Comparison of ENCODE assay signal across 10 cellular contexts in genomic region chr5:75574791-75575190, GRCh38. TPM values are rescaled to one million over a fixed set of nuclear protein-coding genes. Genes with fewer than 3 reads are reported as not detected.
DNase-seq lines count a peak whose midpoint lies in the region; ATAC-seq and TF ChIP-seq lines count a peak whose summit lies in the region.
"Had no signal": no experiment of that assay in that cellular context is flagged by ENCODE, and none has a peak within 500 bp of the region (broad histone marks: within the 10 kb centered on the region; RNA-seq: fewer than 3 reads in every experiment).

No MANE protein-coding gene starts in this region.

- DNase-seq in activated T-cell treated with anti-CD3 and anti-CD28 coated beads, Interleukin-2, amount 50 U/mL, for 4 hours: no peak
- DNase-seq in activated T-cell treated with anti-CD3 and anti-CD28 coated beads, Interleukin-2, amount 50 U/mL, for 1 hour: no peak
- peak; percentile 34 for DNase-seq in astrocyte of the hippocampus (ENCODE audit: low read depth, low spot score)
- DNase-seq in thoracic aorta (ENCODE audit: low spot score): no peak
- no peak for DNase-seq in DMS153 (lab: John Stamatoyannopoulos, UW)
- no peak for DNase-seq in omental fat pad (ENCODE audit: low spot score)
- no peak for DNase-seq in NCI-H1930 (lab: John Stamatoyannopoulos, UW)
- DNase-seq: NCI-H1417 had no signal

- peaks cover 29 to 43% of the 10 kb centered on the region in 2 donors for H3K4me1 ChIP-seq in thoracic aorta (ENCODE audit: control insufficient read depth in 1 of 2, low read depth in 2 of 2)

- H3K4me3 ChIP-seq in thoracic aorta: peak overlapping the region; percentile 3
- H3K4me3 ChIP-seq: SJSA1 had no signal

- H3K27me3 ChIP-seq in thoracic aorta (replicated peaks; ENCODE audit: insufficient read depth): no peaks in the 10 kb centered on the region
- H3K27me3 ChIP-seq: SJSA1 had no signal

- no peak for TF ChIP-seq CTCF in thoracic aorta (IDR thresholded peaks at IDR 0.05)
- TF ChIP-seq CTCF in omental fat pad (IDR thresholded peaks at IDR 0.05): no peak

- H3K36me3 Mint-ChIP-seq in activated T-cell treated with anti-CD3 and anti-CD28 coated beads, Interleukin-2, amount 50 U/mL, for 4 hours (ENCODE audit: insufficient read depth): peaks cover 24% of the 10 kb centered on the region

- H3K4me1 Mint-ChIP-seq in activated T-cell treated with anti-CD3 and anti-CD28 coated beads, Interleukin-2, amount 50 U/mL, for 4 hours (ENCODE audit: low read depth): peaks cover 8% of the 10 kb centered on the region

- H3K9me3 ChIP-seq in thoracic aorta: no peaks in the 10 kb centered on the region
- H3K9me3 ChIP-seq: SJSA1 had no signal

- peak overlapping the region; percentile 2 for H3K4me3 Mint-ChIP-seq in activated T-cell treated with anti-CD3 and anti-CD28 coated beads, Interleukin-2, amount 50 U/mL, for 4 hours

- peaks cover 2% of the 10 kb centered on the region for H3K36me3 ChIP-seq in thoracic aorta

- H3K27me3 Mint-ChIP-seq in activated T-cell treated with anti-CD3 and anti-CD28 coated beads, Interleukin-2, amount 50 U/mL, for 4 hours (ENCODE audit: low read depth): no peaks in the 10 kb centered on the region

- peak overlapping the region; percentile 11 to 57 for H3K27ac ChIP-seq in thoracic aorta
- H3K27ac ChIP-seq: SJSA1 had no signal

- no peaks in the 10 kb centered on the region for H3K9me3 Mint-ChIP-seq in activated T-cell treated with anti-CD3 and anti-CD28 coated beads, Interleukin-2, amount 50 U/mL, for 4 hours

- no peak for ATAC-seq in activated T-cell treated with anti-CD3 and anti-CD28 coated beads, Interleukin-2, amount 50 U/mL, for 4 hours
- ATAC-seq in HG02885 (IDR thresholded peaks at IDR 0.05; ENCODE audit: poor library complexity, unreplicated experiment): peak; percentile 11
- no peak for ATAC-seq in thoracic aorta (ENCODE audit: insufficient number of reproducible peaks, low FRiP score, low read depth)
- ATAC-seq in omental fat pad (ENCODE audit: low FRiP score): no peak

RNA-seq across cellular contexts. Expression of gene ANKDD1B, which starts 36.5 kb away (rescaled TPM):
- under 1 TPM in 1 of 3 donors, not detected in 2; 0.14 TPM for total RNA-seq in activated T-cell treated with anti-CD3 and anti-CD28 coated beads, Interleukin-2, amount 50 U/mL, for 4 hours
- total RNA-seq in thoracic aorta: 1 to 10 TPM in 1 of 2 donors, not detected in 1; 1.6 TPM
- total RNA-seq in omental fat pad: 1 to 10 TPM in 1 of 4 donors, under 1 TPM in 2, not detected in 1; 0.32 to 1.5 (median 0.60) TPM
